1 cellular context compared by ENCODE assay signal in genomic region chr1:158527190-158527815, GRCh38.
TF ChIP-seq lines count a peak whose summit lies in the region.

No MANE protein-coding gene starts in this region.

TF ChIP-seq in endothelial cell of umbilical vein, 7 proteins besides CTCF, POLR2A, EP300 and RAD21 (continued from another document):
- TF ChIP-seq EZH2 (IDR thresholded peaks at IDR 0.05; ENCODE audit: borderline replicate concordance, low read depth, low read length, severe bottlenecking) (no peak), FOS (IDR thresholded peaks at IDR 0.05; ENCODE audit: borderline replicate concordance, insufficient read depth, low read length) (no peak), JUN (IDR thresholded peaks at IDR 0.05; ENCODE audit: borderline replicate concordance, insufficient read depth, insufficient read length, low read depth) (no peak)
